ENCODE assay signal across 27 cellular contexts in genomic region chr16:3671424-3671823, GRCh38. TPM values are rescaled to one million over a fixed set of nuclear protein-coding genes. Genes with fewer than 3 reads are reported as not detected.
DNase-seq lines count a peak whose midpoint lies in the region; ATAC-seq and TF ChIP-seq lines count a peak whose summit lies in the region.
"Had no signal": no experiment of that assay in that cellular context is flagged by ENCODE, and none has a peak within 500 bp of the region (broad histone marks: within the 10 kb centered on the region; RNA-seq: fewer than 3 reads in every experiment).

No MANE protein-coding gene starts in this region.

- no peak overlapping the region for H2BK5ac ChIP-seq in mesendoderm (ENCODE audit: low read length)

- H3K9me3 ChIP-seq in heart right ventricle: no peaks in the 10 kb centered on the region
- H3K9me3 ChIP-seq: Peyer's patch, SJCRH30 had no signal

- H3K9me3 Mint-ChIP-seq in IgD-negative memory B cell: no peaks in the 10 kb centered on the region
- no peaks in the 10 kb centered on the region for H3K9me3 Mint-ChIP-seq in stimulated activated effector memory CD8-positive, alpha-beta T cell treated with anti-CD3 and anti-CD28 coated beads, Interleukin-12 subunit alpha, Interleukin-12 subunit beta, amount 100 ng/mL, for 72 hours
- H3K9me3 Mint-ChIP-seq: CD8-positive, alpha-beta memory T cell had no signal

- H3K23ac ChIP-seq in mesendoderm (ENCODE audit: low read length): no peak overlapping the region

- peaks cover 2% of the 10 kb centered on the region for H3K36me3 Mint-ChIP-seq in IgD-negative memory B cell
- peaks cover 84% of the 10 kb centered on the region for H3K36me3 Mint-ChIP-seq in stimulated activated effector memory CD8-positive, alpha-beta T cell treated with anti-CD3 and anti-CD28 coated beads, Interleukin-12 subunit alpha, Interleukin-12 subunit beta, amount 100 ng/mL, for 72 hours

- no peak overlapping the region for H3K4ac ChIP-seq in mesendoderm (ENCODE audit: low read depth, low read length)

- H3K4me1 ChIP-seq in heart right ventricle: peaks cover 0 to 14% (median 11%) of the 10 kb centered on the region in 9 donors
- no peaks in the 10 kb centered on the region for H3K4me1 ChIP-seq in mesendoderm (ENCODE audit: control insufficient read depth, low read depth, low read length)
- H3K4me1 ChIP-seq: A549, Peyer's patch, SJCRH30 had no signal

- H3K4me1 Mint-ChIP-seq in IgD-negative memory B cell: peaks cover 0 to 2% (median 0%) of the 10 kb centered on the region in 3 donors
- peaks cover 17% of the 10 kb centered on the region for H3K4me1 Mint-ChIP-seq in stimulated activated effector memory CD8-positive, alpha-beta T cell treated with anti-CD3 and anti-CD28 coated beads, Interleukin-12 subunit alpha, Interleukin-12 subunit beta, amount 100 ng/mL, for 72 hours

- H3K4me2 ChIP-seq in mesendoderm (ENCODE audit: low read length): no peak overlapping the region
- H3K4me2 ChIP-seq: A549 had no signal

- TF ChIP-seq CTCF in heart right ventricle (IDR thresholded peaks at IDR 0.05): no peak

- no peak overlapping the region for H3K9ac ChIP-seq in mesendoderm (ENCODE audit: low read length)

- no peaks in the 10 kb centered on the region for H3K27me3 Mint-ChIP-seq in IgD-negative memory B cell
- H3K27me3 Mint-ChIP-seq: CD8-positive, alpha-beta memory T cell had no signal

- H3K36me3 ChIP-seq in heart right ventricle (peaks cover 0 to 80% (median 14%) of the 10 kb centered on the region in 9 donors), mesendoderm (ENCODE audit: control insufficient read depth, insufficient read depth, low read length) (peaks cover 19% of the 10 kb centered on the region)

- no peak overlapping the region for H2AK5ac ChIP-seq in mesendoderm (ENCODE audit: low read length)

- H3K4me3 ChIP-seq in heart right ventricle (no peak overlapping the region), mesendoderm (ENCODE audit: low read length) (no peak overlapping the region)
- H3K4me3 ChIP-seq: A549, Peyer's patch, SJCRH30 had no signal

- no peak overlapping the region for H4K8ac ChIP-seq in mesendoderm (ENCODE audit: low read depth, low read length)

- H3K27ac Mint-ChIP-seq in IgD-negative memory B cell: peak overlapping the region in 2 of 3 donors; percentile 23 to 53
- peak overlapping the region; percentile 45 for H3K27ac Mint-ChIP-seq in stimulated activated effector memory CD8-positive, alpha-beta T cell treated with anti-CD3 and anti-CD28 coated beads, Interleukin-12 subunit alpha, Interleukin-12 subunit beta, amount 100 ng/mL, for 72 hours

- no peak overlapping the region for H2BK120ac ChIP-seq in mesendoderm (ENCODE audit: low read depth, low read length)

- H3K4me3 Mint-ChIP-seq in IgD-negative memory B cell: no peak overlapping the region
- H3K4me3 Mint-ChIP-seq in stimulated activated effector memory CD8-positive, alpha-beta T cell treated with anti-CD3 and anti-CD28 coated beads, Interleukin-12 subunit alpha, Interleukin-12 subunit beta, amount 100 ng/mL, for 72 hours: no peak overlapping the region
- H3K4me3 Mint-ChIP-seq: CD8-positive, alpha-beta memory T cell had no signal

- intact Hi-C loops in Right ventricle myocardium superior (cut with DNase I): no loop called here
- intact Hi-C loops in heart right ventricle (cut with DNase I): no loop called here

- no peak overlapping the region for H3K56ac ChIP-seq in mesendoderm (ENCODE audit: low read length)

- H4K5ac ChIP-seq in mesendoderm (ENCODE audit: low read length): no peak overlapping the region

- DNase-seq in Right ventricle myocardium superior: peak; percentile 34
- DNase-seq in heart right ventricle: no peak
- DNase-seq in stimulated activated effector memory CD8-positive, alpha-beta T cell treated with anti-CD3 and anti-CD28 coated beads, Interleukin-12 subunit alpha, Interleukin-12 subunit beta, amount 100 ng/mL, for 72 hours (ENCODE audit: low spot score in 2 of 2): no peak
- DNase-seq in mesendoderm: no peak
- DNase-seq: C1 segment of cervical spinal cord; CD8-positive, alpha-beta memory T cell; DMS79 treated with DMSO at 0.1 percent for 48 hours; GF-D8; KG1; NCI-H1048; NCI-H1417; NCI-H1694; NCI-H2081 treated with DMSO at 0.1 percent for 48 hours; NCI-H2171; NCI-H226; NCI-H510A; NCI-H69; OCI-M1; SJCRH30 had no signal

- no peak overlapping the region for H2BK15ac ChIP-seq in mesendoderm (replicated peaks; ENCODE audit: low read depth)

- 93 to 97% methylated on average over 11 of the region's 11 CpGs for WGBS in heart right ventricle, 2 donors
- no CpG with 5 or more reads among the region's 11 CpGs for WGBS in mesendoderm (ENCODE audit: extremely low coverage, insufficient coverage, low lambda C conversion rate)

- H3K27me3 ChIP-seq in heart right ventricle (no peaks in the 10 kb centered on the region), mesendoderm (ENCODE audit: insufficient read depth, low read length, poor library complexity) (no peaks in the 10 kb centered on the region)
- H3K27me3 ChIP-seq: Peyer's patch, SJCRH30 had no signal

- H3K27ac ChIP-seq in heart right ventricle (no peak overlapping the region), mesendoderm (ENCODE audit: low read depth, low read length) (no peak overlapping the region)
- H3K27ac ChIP-seq: A549, Peyer's patch, SJCRH30 had no signal

- H3K18ac ChIP-seq in mesendoderm (ENCODE audit: low read length): no peak overlapping the region

- ATAC-seq in Right ventricle myocardium superior (ENCODE audit: poor library complexity) (no peak), heart right ventricle (no peak), esophagus mucosa (peak; percentile 6), HG02885 (IDR thresholded peaks at IDR 0.05; ENCODE audit: poor library complexity, unreplicated experiment) (no peak), GM19324 (IDR thresholded peaks at IDR 0.05; ENCODE audit: low FRiP score, unreplicated experiment) (no peak)
- peak; percentile 32 for ATAC-seq in stimulated activated effector memory CD8-positive, alpha-beta T cell treated with anti-CD3 and anti-CD28 coated beads, Interleukin-12 subunit alpha, Interleukin-12 subunit beta, amount 100 ng/mL, for 72 hours
- ATAC-seq: HCT116, SK-N-SH treated with all-trans-retinoic acid at 6 μM for 48 hours had no signal

- no peaks in the 10 kb centered on the region for H3K79me1 ChIP-seq in mesendoderm (ENCODE audit: low read length)

- no peaks in the 10 kb centered on the region for H3K79me2 ChIP-seq in mesendoderm (ENCODE audit: control insufficient read depth, insufficient read depth, low read length)

RNA-seq across cellular contexts. Expression of gene DNASE1, which starts 16.9 kb away (rescaled TPM):
- 8.1 TPM for total RNA-seq in Right ventricle myocardium superior
- total RNA-seq in heart right ventricle: 10 to 100 TPM in 1 of 10 donors, 1 to 10 TPM in 9; 3.4 to 10.5 (median 7.4) TPM
- polyA plus RNA-seq in heart right ventricle: 10 to 100 TPM in 1 of 2 donors, 1 to 10 TPM in 1; 3.3 to 15.9 TPM
- 12.4 TPM for polyA plus RNA-seq in IgD-negative memory B cell
- total RNA-seq in esophagus mucosa: 7.9 TPM
- 3.8 TPM for polyA plus RNA-seq in mesendoderm (2013, experiment 1 of 2)
- 3.6 TPM for polyA plus RNA-seq in mesendoderm (2013, experiment 2 of 2)

RNA-seq across cellular contexts. Expression of gene TRAP1, which starts 45.9 kb away (rescaled TPM):
- total RNA-seq in Right ventricle myocardium superior (146 TPM), heart right ventricle (100 to 1,000 TPM in 9 of 10 donors, 10 to 100 TPM in 1; 89.3 to 148 (median 128) TPM), esophagus mucosa (131 TPM)
- polyA plus RNA-seq in heart right ventricle (100 to 1,000 TPM in 1 of 2 donors, 10 to 100 TPM in 1; 57.3 to 108 TPM), IgD-negative memory B cell (62.7 TPM)
- 217 TPM for polyA plus RNA-seq in mesendoderm (2013, experiment 1 of 2)
- 214 TPM for polyA plus RNA-seq in mesendoderm (2013, experiment 2 of 2)

Comparison
In these comparisons a context has a peak if more than half of its experiments do, and no peak if none do; other contexts are left out.
1. ATAC-seq: peak in esophagus mucosa (single experiment) and stimulated activated effector memory CD8-positive, alpha-beta T cell treated with anti-CD3 and anti-CD28 coated beads, Interleukin-12 subunit alpha, Interleukin-12 subunit beta, amount 100 ng/mL, for 72 hours (single experiment); none in Right ventricle myocardium superior (single experiment), heart right ventricle (0 of 8), HG02885 (single experiment) and GM19324 (single experiment).